8 cellular contexts compared by ENCODE assay signal in the genomic region with DNA sequence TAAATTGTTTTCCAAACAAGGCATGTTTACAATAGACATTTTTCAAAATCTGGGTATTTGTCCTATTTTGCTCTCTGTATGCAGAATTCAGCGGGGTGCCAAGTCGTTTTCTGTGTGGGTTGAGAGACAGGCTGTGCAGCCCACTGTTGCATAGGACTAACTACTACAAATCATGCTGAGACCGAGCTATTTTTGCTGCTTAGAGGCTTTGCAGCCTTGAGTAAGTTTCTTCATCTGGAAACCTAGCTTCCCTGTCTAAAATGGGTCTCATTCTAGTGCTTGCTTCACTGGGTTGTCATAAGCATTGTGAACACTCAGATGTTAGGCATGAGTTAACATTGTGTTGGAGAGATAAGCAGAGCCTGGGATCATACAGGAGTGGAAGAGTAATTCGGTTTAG. TPM values are rescaled to one million over a fixed set of nuclear protein-coding genes. Genes with fewer than 3 reads are reported as not detected.
A peak's percentile ranks its signal among the peaks of the same experiment; 100 is the strongest.
DNase-seq lines count a peak whose midpoint lies in the region; ATAC-seq lines count a peak whose summit lies in the region.

No MANE protein-coding gene starts in this region.

- H3K27ac Mint-ChIP-seq in activated naive CD4-positive, alpha-beta T cell treated with anti-CD3 and anti-CD28 coated beads, Interleukin-2, amount 10 ng/mL, durations not matched to agents 7 days and 5 days: peak overlapping the region; percentile 19
- peak overlapping the region; percentile 26 for H3K27ac Mint-ChIP-seq in activated CD4-positive, alpha-beta memory T cell treated with anti-CD3 and anti-CD28 coated beads for 36 hours
- H3K27ac Mint-ChIP-seq in stimulated activated effector memory CD8-positive, alpha-beta T cell treated with anti-CD3 and anti-CD28 coated beads, Interleukin-12 subunit alpha, Interleukin-12 subunit beta, amount 100 ng/mL, for 72 hours: peak overlapping the region; percentile 80

- H3K4me1 Mint-ChIP-seq in activated naive CD4-positive, alpha-beta T cell treated with anti-CD3 and anti-CD28 coated beads, Interleukin-2, amount 10 ng/mL, durations not matched to agents 7 days and 5 days: peaks cover 61% of the 10 kb centered on the region
- peaks cover 47% of the 10 kb centered on the region for H3K4me1 Mint-ChIP-seq in activated CD4-positive, alpha-beta memory T cell treated with anti-CD3 and anti-CD28 coated beads for 36 hours (ENCODE audit: low read depth)
- H3K4me1 Mint-ChIP-seq in stimulated activated effector memory CD8-positive, alpha-beta T cell treated with anti-CD3 and anti-CD28 coated beads, Interleukin-12 subunit alpha, Interleukin-12 subunit beta, amount 100 ng/mL, for 72 hours: peaks cover 52% of the 10 kb centered on the region

- intact Hi-C loops in activated CD4-positive, alpha-beta memory T cell treated with anti-CD3 and anti-CD28 coated beads for 36 hours (cut with micrococcal nuclease): loop anchor here (10.0 kb wide), 2 partner anchors 146 to 674 kb away; a partner anchor contains a TSS

- peak overlapping the region; percentile 90 for H3K4me3 Mint-ChIP-seq in activated naive CD4-positive, alpha-beta T cell treated with anti-CD3 and anti-CD28 coated beads, Interleukin-2, amount 10 ng/mL, durations not matched to agents 7 days and 5 days
- H3K4me3 Mint-ChIP-seq in activated CD4-positive, alpha-beta memory T cell treated with anti-CD3 and anti-CD28 coated beads for 36 hours: peak overlapping the region; percentile 89
- peak overlapping the region; percentile 84 for H3K4me3 Mint-ChIP-seq in stimulated activated effector memory CD8-positive, alpha-beta T cell treated with anti-CD3 and anti-CD28 coated beads, Interleukin-12 subunit alpha, Interleukin-12 subunit beta, amount 100 ng/mL, for 72 hours

- CTCF ChIA-PET in activated naive CD4-positive, alpha-beta T cell treated with anti-CD3 and anti-CD28 coated beads, Interleukin-2, amount 10 ng/mL, durations not matched to agents 7 days and 5 days (lab: Charles Lee): interaction anchor here (1.3 to 1.9 kb wide), 2 partner anchors 101 to 145 kb away, joined by 3 to 4 read pairs; a partner anchor contains a TSS
- CTCF ChIA-PET in activated CD4-positive, alpha-beta memory T cell treated with anti-CD3 and anti-CD28 coated beads for 36 hours (lab: Charles Lee): interaction anchor here (1.1 kb wide), 1 partner anchor 102 kb away, joined by 3 read pairs; no protein-coding TSS in a partner anchor

- peaks cover 12% of the 10 kb centered on the region for H3K36me3 Mint-ChIP-seq in activated naive CD4-positive, alpha-beta T cell treated with anti-CD3 and anti-CD28 coated beads, Interleukin-2, amount 10 ng/mL, durations not matched to agents 7 days and 5 days
- H3K36me3 Mint-ChIP-seq in activated CD4-positive, alpha-beta memory T cell treated with anti-CD3 and anti-CD28 coated beads for 36 hours: no peaks in the 10 kb centered on the region
- H3K36me3 Mint-ChIP-seq in stimulated activated effector memory CD8-positive, alpha-beta T cell treated with anti-CD3 and anti-CD28 coated beads, Interleukin-12 subunit alpha, Interleukin-12 subunit beta, amount 100 ng/mL, for 72 hours: peaks cover 36% of the 10 kb centered on the region

- no peak for DNase-seq in activated naive CD4-positive, alpha-beta T cell treated with anti-CD3 and anti-CD28 coated beads, Interleukin-2, amount 10 ng/mL, durations not matched to agents 7 days and 5 days
- no peak for DNase-seq in activated naive CD4-positive, alpha-beta T cell treated with anti-CD3 and anti-CD28 coated beads, Interleukin-2, amount 50 U/mL, for 16 hours
- DNase-seq in activated CD4-positive, alpha-beta memory T cell treated with anti-CD3 and anti-CD28 coated beads for 36 hours: no peak
- DNase-seq in hepatic stellate cell (ENCODE audit: low spot score) (peak; percentile 44), NCI-H1105 (lab: John Stamatoyannopoulos, UW) (no peak), HuH-7 (ENCODE audit: low spot score) (no peak)
- DNase-seq in stimulated activated effector memory CD8-positive, alpha-beta T cell treated with anti-CD3 and anti-CD28 coated beads, Interleukin-12 subunit alpha, Interleukin-12 subunit beta, amount 100 ng/mL, for 72 hours (ENCODE audit: low spot score in 2 of 2): peak in 1 of 2 donors; percentile 36

- no peaks in the 10 kb centered on the region for H3K27me3 Mint-ChIP-seq in activated naive CD4-positive, alpha-beta T cell treated with anti-CD3 and anti-CD28 coated beads, Interleukin-2, amount 10 ng/mL, durations not matched to agents 7 days and 5 days
- no peaks in the 10 kb centered on the region for H3K27me3 Mint-ChIP-seq in activated CD4-positive, alpha-beta memory T cell treated with anti-CD3 and anti-CD28 coated beads for 36 hours

- H3K9me3 Mint-ChIP-seq in activated naive CD4-positive, alpha-beta T cell treated with anti-CD3 and anti-CD28 coated beads, Interleukin-2, amount 10 ng/mL, durations not matched to agents 7 days and 5 days: no peaks in the 10 kb centered on the region
- no peaks in the 10 kb centered on the region for H3K9me3 Mint-ChIP-seq in activated CD4-positive, alpha-beta memory T cell treated with anti-CD3 and anti-CD28 coated beads for 36 hours
- H3K9me3 Mint-ChIP-seq in stimulated activated effector memory CD8-positive, alpha-beta T cell treated with anti-CD3 and anti-CD28 coated beads, Interleukin-12 subunit alpha, Interleukin-12 subunit beta, amount 100 ng/mL, for 72 hours: no peaks in the 10 kb centered on the region

- POLR2A ChIA-PET in activated CD4-positive, alpha-beta memory T cell treated with anti-CD3 and anti-CD28 coated beads for 36 hours (lab: Charles Lee): interaction anchor here (1.0 to 1.5 kb wide), 3 partner anchors 10 to 145 kb away, joined by 3 to 5 read pairs (median 3); a partner anchor contains a TSS

- no peak for ATAC-seq in stimulated activated effector memory CD8-positive, alpha-beta T cell treated with anti-CD3 and anti-CD28 coated beads, Interleukin-12 subunit alpha, Interleukin-12 subunit beta, amount 100 ng/mL, for 72 hours
- ATAC-seq in HG02884 (IDR thresholded peaks at IDR 0.05; ENCODE audit: unreplicated experiment): no peak

RNA-seq across cellular contexts. Expression of a gene that starts 1.3 kb away (rescaled TPM):
- 10 to 100 TPM; 41.9 to 42.5 TPM for total RNA-seq in activated CD4-positive, alpha-beta memory T cell treated with anti-CD3 and anti-CD28 coated beads for 36 hours

Comparison
In these comparisons a context has a peak if more than half of its experiments do, and no peak if none do; other contexts are left out.
1. H3K27ac Mint-ChIP-seq: peak in every context shown above with its lines; median percentile 80 in stimulated activated effector memory CD8-positive, alpha-beta T cell treated with anti-CD3 and anti-CD28 coated beads, Interleukin-12 subunit alpha, Interleukin-12 subunit beta, amount 100 ng/mL, for 72 hours; 26 in activated CD4-positive, alpha-beta memory T cell treated with anti-CD3 and anti-CD28 coated beads for 36 hours; 19 in activated naive CD4-positive, alpha-beta T cell treated with anti-CD3 and anti-CD28 coated beads, Interleukin-2, amount 10 ng/mL, durations not matched to agents 7 days and 5 days.